In genomic region chr1:92298213-92298572, GRCh38 we compare ENCODE assay signal across 8 cellular contexts. TPM values are rescaled to one million over a fixed set of nuclear protein-coding genes. Genes with fewer than 3 reads are reported as not detected.
DNase-seq lines count a peak whose midpoint lies in the region; ATAC-seq and TF ChIP-seq lines count a peak whose summit lies in the region.

No MANE protein-coding gene starts in this region.

- H3K36me3 ChIP-seq in CD8-positive, alpha-beta memory T cell (ENCODE audit: insufficient read depth, low read length): peaks cover 6% of the 10 kb centered on the region

- H3K9me3 ChIP-seq in CD8-positive, alpha-beta memory T cell (ENCODE audit: low read length): no peaks in the 10 kb centered on the region

- peak overlapping the region; percentile 95 to 99 (median 97) for H3K27ac Mint-ChIP-seq in CD8-positive, alpha-beta memory T cell
- H3K27ac Mint-ChIP-seq in natural killer cell: peak overlapping the region; percentile 95 to 99

- H3K36me3 Mint-ChIP-seq in CD8-positive, alpha-beta memory T cell: peaks cover 3 to 50% (median 15%) of the 10 kb centered on the region in 3 donors
- peaks cover 13% of the 10 kb centered on the region for H3K36me3 Mint-ChIP-seq in natural killer cell

- no peaks in the 10 kb centered on the region for H3K9me3 Mint-ChIP-seq in CD8-positive, alpha-beta memory T cell
- H3K9me3 Mint-ChIP-seq in natural killer cell: no peaks in the 10 kb centered on the region

- CTCF ChIA-PET in CD8-positive, alpha-beta memory T cell (lab: Charles Lee): interaction anchor here (0.9 to 1.4 kb wide), 3 partner anchors 11 to 301 kb away, joined by 3 to 4 read pairs (median 3); no protein-coding TSS in a partner anchor

- H3K27ac ChIP-seq in CD8-positive, alpha-beta memory T cell (ENCODE audit: low read depth, low read length): peak overlapping the region; percentile 89
- peak overlapping the region; percentile 90 to 98 for H3K27ac ChIP-seq in coronary artery

- peaks cover 47 to 70% (median 63%) of the 10 kb centered on the region in 3 donors for H3K4me1 Mint-ChIP-seq in CD8-positive, alpha-beta memory T cell
- H3K4me1 Mint-ChIP-seq in natural killer cell: peaks cover 31 to 41% of the 10 kb centered on the region in 2 donors

- H3K4me3 ChIP-seq in CD8-positive, alpha-beta memory T cell (ENCODE audit: low read length): peak overlapping the region; percentile 91
- peak overlapping the region; percentile 94 for H3K4me3 ChIP-seq in coronary artery

- no peak for DNase-seq in CD8-positive, alpha-beta memory T cell
- DNase-seq in KG1 (lab: John Stamatoyannopoulos, UW) (peak; percentile 72), coronary artery (ENCODE audit: low spot score) (no peak), natural killer cell (no peak), HT-29 (ENCODE audit: low spot score) (no peak)
- no peak for DNase-seq in effector CD8-positive, alpha-beta T cell (lab: John Stamatoyannopoulos, UW)

- intact Hi-C loops in natural killer cell (cut with micrococcal nuclease): loop anchor here (2.0 to 10.0 kb wide), 4 partner anchors 19 to 1013 kb away; partner anchors contain the start of gene GFI1

- peaks cover 20% of the 10 kb centered on the region for H3K4me1 ChIP-seq in CD8-positive, alpha-beta memory T cell (ENCODE audit: insufficient read depth, low read length)

- POLR2A ChIA-PET in CD8-positive, alpha-beta memory T cell (lab: Charles Lee): interaction anchor here (0.7 to 1.3 kb wide), 3 partner anchors 20 to 21 kb away, joined by 3 to 4 read pairs (median 3); no protein-coding TSS in a partner anchor

- no peaks in the 10 kb centered on the region for H3K27me3 Mint-ChIP-seq in CD8-positive, alpha-beta memory T cell
- H3K27me3 Mint-ChIP-seq in natural killer cell (ENCODE audit: low read depth in 2 of 2): no peaks in the 10 kb centered on the region

- TF ChIP-seq CTCF in coronary artery (IDR thresholded peaks at IDR 0.05) (no peak), natural killer cell (IDR thresholded peaks at IDR 0.05) (no peak)

- no peaks in the 10 kb centered on the region for H3K27me3 ChIP-seq in CD8-positive, alpha-beta memory T cell (ENCODE audit: insufficient read depth, low read length, poor library complexity, severe bottlenecking)

- peak overlapping the region; percentile 93 to 100 (median 98) for H3K4me3 Mint-ChIP-seq in CD8-positive, alpha-beta memory T cell
- H3K4me3 Mint-ChIP-seq in natural killer cell: peak overlapping the region; percentile 96

- ATAC-seq in natural killer cell (no peak), HG03439 (IDR thresholded peaks at IDR 0.05; ENCODE audit: unreplicated experiment) (no peak), HG02981 (IDR thresholded peaks at IDR 0.05; ENCODE audit: unreplicated experiment) (no peak)

RNA-seq across cellular contexts. Expression of gene GLMN, which starts 0.6 kb away (rescaled TPM):
- total RNA-seq in CD8-positive, alpha-beta memory T cell: 10 to 100 TPM; 20.1 TPM
- polyA plus RNA-seq in CD8-positive, alpha-beta memory T cell: 11.1 TPM
- total RNA-seq in natural killer cell: 10 to 100 TPM; 19.8 to 25.9 (median 19.9) TPM
- total RNA-seq in HT-29 (2014; rRNA removed; shearing (Covaris generic)): 2.3 and 3.2 TPM in 2 replicates

RNA-seq across cellular contexts. Expression of gene RPAP2, which starts 0.7 kb away (rescaled TPM):
- 10 to 100 TPM; 38.6 to 40.7 TPM for total RNA-seq in CD8-positive, alpha-beta memory T cell
- 30.8 TPM for polyA plus RNA-seq in CD8-positive, alpha-beta memory T cell
- 10 to 100 TPM; 39.4 to 45.7 (median 39.8) TPM for total RNA-seq in natural killer cell
- total RNA-seq in HT-29 (2014; rRNA removed; shearing (Covaris generic)): 0.86 and 1.3 TPM in 2 replicates

Comparison
In these comparisons a context has a peak if more than half of its experiments do, and no peak if none do; other contexts are left out.
1. RNA of gene RPAP2, which starts 0.7 kb away (total RNA-seq): 38.6 to 40.7 TPM in CD8-positive, alpha-beta memory T cell and 39.4 to 45.7 TPM in natural killer cell; 0.86 to 1.3 TPM in HT-29; every median in the first group is over 10 times any median in the second.